Comparison of ENCODE assay signal across 11 cellular contexts in genomic region chr1:182601926-182602325, GRCh38. TPM values are rescaled to one million over a fixed set of nuclear protein-coding genes. Genes with fewer than 3 reads are reported as not detected.
A peak's percentile ranks its signal among the peaks of the same experiment; 100 is the strongest.
DNase-seq lines count a peak whose midpoint lies in the region; TF ChIP-seq lines count a peak whose summit lies in the region.
"Had no signal": no experiment of that assay in that cellular context is flagged by ENCODE, and none has a peak within 500 bp of the region (broad histone marks: within the 10 kb centered on the region; RNA-seq: fewer than 3 reads in every experiment).

No MANE protein-coding gene starts in this region.

- 62 to 92% methylated on average over 2 to 3 of the region's 4 CpGs for WGBS in esophagus squamous epithelium, 2 donors

- H3K4me1 ChIP-seq in breast epithelium (peaks cover 0 to 16% of the 10 kb centered on the region in 2 donors), esophagus squamous epithelium (peaks cover 4 to 42% (median 17%) of the 10 kb centered on the region in 3 donors)

- no peak for TF ChIP-seq POLR2A in breast epithelium (IDR thresholded peaks at IDR 0.05)
- no peak for TF ChIP-seq POLR2A in esophagus squamous epithelium (IDR thresholded peaks at IDR 0.05)

- H3K4me3 ChIP-seq in breast epithelium, result peak overlapping the region in 1 of 3 donors; percentile 44
- peak overlapping the region in 2 of 4 donors; percentile 22 to 50 for H3K4me3 ChIP-seq in esophagus squamous epithelium
- no peak overlapping the region for H3K4me3 ChIP-seq in foreskin fibroblast (ENCODE audit: low read depth in 1 of 2, low read length in 2 of 2)

- H3K4me1 Mint-ChIP-seq in MCF 10A (ENCODE audit: insufficient read depth, unreplicated experiment), result peaks cover 12% of the 10 kb centered on the region

- TF ChIP-seq CTCF in breast epithelium (IDR thresholded peaks at IDR 0.05) (no peak), MCF 10A (IDR thresholded peaks at IDR 0.05; ENCODE audit: unreplicated experiment) (no peak), esophagus squamous epithelium (IDR thresholded peaks at IDR 0.05) (no peak), foreskin fibroblast (IDR thresholded peaks at IDR 0.05; ENCODE audit: low read depth, low read length) (no peak)

- POLR2A ChIA-PET in MCF 10A (lab: Yijun Ruan, JAX), result interaction anchor here (0.6 to 10.8 kb wide), 4 partner anchors 121 to 458 kb away, joined by 3 to 151 read pairs (median 3); partner anchors contain the start of gene NPL

- BruUV-seq in MCF 10A (replicated peaks; lab: Mats Ljungman, UMichigan), result no TSS peak

- H3K27me3 ChIP-seq in breast epithelium (no peaks in the 10 kb centered on the region), esophagus squamous epithelium (no peaks in the 10 kb centered on the region)

- H3K27ac Mint-ChIP-seq in MCF 10A (ENCODE audit: low read depth, unreplicated experiment), result no peak overlapping the region
- H3K27ac Mint-ChIP-seq: activated naive CD8-positive, alpha-beta T cell; type B pancreatic cell had no signal

- H3K27ac ChIP-seq in breast epithelium (peak overlapping the region; percentile 69 to 80), esophagus squamous epithelium (peak overlapping the region; percentile 12 to 58 (median 28)), substantia nigra (ENCODE audit: low read depth, low read length, poor library complexity, severe bottlenecking) (peak overlapping the region; percentile 35)
- H3K27ac ChIP-seq: epithelial cell of prostate had no signal

- H3K27me3 Mint-ChIP-seq in MCF 10A (ENCODE audit: insufficient read depth, unreplicated experiment), result no peaks in the 10 kb centered on the region
- H3K27me3 Mint-ChIP-seq: activated naive CD8-positive, alpha-beta T cell had no signal

- H3K36me3 ChIP-seq in breast epithelium (no peaks in the 10 kb centered on the region), esophagus squamous epithelium (peaks cover 0 to 14% (median 0%) of the 10 kb centered on the region in 3 donors)

- no peaks in the 10 kb centered on the region for H3K9me3 ChIP-seq in breast epithelium
- no peaks in the 10 kb centered on the region for H3K9me3 ChIP-seq in esophagus squamous epithelium

- H3K4me3 Mint-ChIP-seq in MCF 10A (ENCODE audit: unreplicated experiment), result no peak overlapping the region
- H3K4me3 Mint-ChIP-seq: activated naive CD8-positive, alpha-beta T cell; type B pancreatic cell had no signal

- no peaks in the 10 kb centered on the region for H3K36me3 Mint-ChIP-seq in MCF 10A (ENCODE audit: insufficient read depth, unreplicated experiment)
- H3K36me3 Mint-ChIP-seq: type B pancreatic cell had no signal

- DNase-seq in breast epithelium (ENCODE audit: low spot score in 2 of 2) (no peak), MCF 10A (ENCODE audit: unreplicated experiment) (no peak), NCI-H748 treated with DMSO at 0.1 percent for 48 hours (lab: John Stamatoyannopoulos, UW) (peak; percentile 38), esophagus squamous epithelium (lab: John Stamatoyannopoulos, UW) (no peak), substantia nigra (lab: John Stamatoyannopoulos, UW) (peak in 3 of 49 donors; percentile 17 to 32 (median 20)), foreskin fibroblast (no peak), NCI-H2196 treated with DMSO at 0.1 percent for 48 hours (lab: John Stamatoyannopoulos, UW; ENCODE audit: unreplicated experiment) (no peak)
- DNase-seq in activated CD4-positive, alpha-beta T cell treated with anti-CD3 and anti-CD28 coated beads for 4 hours, result no peak

- H3K9me3 Mint-ChIP-seq in MCF 10A (ENCODE audit: unreplicated experiment), result no peaks in the 10 kb centered on the region
- H3K9me3 Mint-ChIP-seq: type B pancreatic cell had no signal

- CTCF ChIA-PET in MCF 10A (lab: Yijun Ruan, JAX), result interaction anchor here (0.6 to 23.4 kb wide), 24 partner anchors 9 to 758 kb away, joined by 3 to 991 read pairs (median 4); partner anchors contain the start of genes NPL and RNASEL

- intact Hi-C loops in breast epithelium (cut with DNase I; ENCODE audit: low total_unique reads) (loop anchor here (5.0 kb wide), 1 partner anchor 180 kb away; no protein-coding TSS in a partner anchor), MCF 10A (cut with micrococcal nuclease) (loop anchor here (1.0 to 5.0 kb wide), 2 partner anchors 80 to 180 kb away; partner anchors contain the start of gene RGS8), esophagus squamous epithelium (cut with DNase I) (loop anchor here (2.0 kb wide), 1 partner anchor 183 kb away; no protein-coding TSS in a partner anchor)

RNA-seq across cellular contexts. Expression of gene RGS16, which starts 2.3 kb away (rescaled TPM):
- total RNA-seq in breast epithelium (1 to 10 TPM; 1.3 to 6.3 (median 2.3) TPM), MCF 10A (2022) (11.9 and 13.7 TPM in 2 replicates), esophagus squamous epithelium (1 to 10 TPM; 1.1 to 2.2 (median 1.3) TPM)

RNA-seq across cellular contexts. Expression of gene RNASEL, which starts 12.9 kb away (rescaled TPM):
- total RNA-seq in breast epithelium (10 to 100 TPM; 10.7 to 14.8 (median 10.8) TPM), MCF 10A (2022) (4.2 and 8.0 TPM in 2 replicates), esophagus squamous epithelium (1 to 10 TPM; 5.6 to 9.5 (median 7.5) TPM)
